ENCODE assay signal across 8 cellular contexts in the genomic region with DNA sequence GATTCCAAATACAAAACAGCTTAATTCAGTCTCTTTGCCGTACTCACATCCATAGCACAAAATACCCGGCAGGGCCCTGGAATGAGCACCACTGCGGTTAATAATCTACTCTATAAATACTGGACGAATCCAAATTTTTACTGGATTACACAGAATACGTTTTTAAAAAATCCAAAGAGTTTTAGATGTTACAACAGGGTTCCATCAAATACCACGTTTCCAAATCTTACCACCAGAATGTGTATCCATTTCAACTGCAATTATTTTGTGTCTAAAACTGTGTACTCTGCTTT. TPM values are rescaled to one million over a fixed set of nuclear protein-coding genes. Genes with fewer than 3 reads are reported as not detected.
A peak's percentile ranks its signal among the peaks of the same experiment; 100 is the strongest.
DNase-seq lines count a peak whose midpoint lies in the region; ATAC-seq and TF ChIP-seq lines count a peak whose summit lies in the region.

No MANE protein-coding gene starts in this region.

- in situ Hi-C loops in HAP-1 (cut with MboI; ENCODE audit: low sequenced_read_pairs) = no loop called here

- H3K36me3 Mint-ChIP-seq in activated naive CD8-positive, alpha-beta T cell treated with anti-CD3 and anti-CD28 coated beads, Interleukin-2, amount 10 ng/mL, durations not matched to agents 7 days and 5 days = peaks cover 2% of the 10 kb centered on the region

- H3K27me3 Mint-ChIP-seq in activated naive CD8-positive, alpha-beta T cell treated with anti-CD3 and anti-CD28 coated beads, Interleukin-2, amount 10 ng/mL, durations not matched to agents 7 days and 5 days = no peaks in the 10 kb centered on the region

- H3K4me3 ChIP-seq in A673 (ENCODE audit: low read depth, low read length, poor library complexity, severe bottlenecking) (peak overlapping the region; percentile 95), HAP-1 (peak overlapping the region; percentile 78), subcutaneous abdominal adipose tissue (ENCODE audit: low read depth in 1 of 5, low read length in 5 of 5) (peak overlapping the region; percentile 90 to 98 (median 92))

- peak overlapping the region; percentile 98 for H3K4me3 Mint-ChIP-seq in activated naive CD8-positive, alpha-beta T cell treated with anti-CD3 and anti-CD28 coated beads, Interleukin-2, amount 10 ng/mL, durations not matched to agents 7 days and 5 days

- H3K9me3 ChIP-seq in A673 (ENCODE audit: low read depth, low read length, poor library complexity, severe bottlenecking) (no peaks in the 10 kb centered on the region), HAP-1 (no peaks in the 10 kb centered on the region), subcutaneous abdominal adipose tissue (ENCODE audit: control insufficient read depth in 5 of 5, low read length in 5 of 5) (no peaks in the 10 kb centered on the region)

- no peaks in the 10 kb centered on the region for H3K27me3 ChIP-seq in A673 (replicated peaks; ENCODE audit: insufficient read depth, low read depth, low read length, poor library complexity)
- no peaks in the 10 kb centered on the region for H3K27me3 ChIP-seq in HAP-1 (ENCODE audit: low read depth)
- no peaks in the 10 kb centered on the region for H3K27me3 ChIP-seq in subcutaneous abdominal adipose tissue (ENCODE audit: control insufficient read depth in 5 of 5, insufficient read depth in 4 of 5, low read length in 5 of 5)

- no peaks in the 10 kb centered on the region for H3K36me3 ChIP-seq in A673 (ENCODE audit: insufficient read depth, low read length, poor library complexity, severe bottlenecking)
- no peaks in the 10 kb centered on the region; the same call in 1 of the 2 replicates for H3K36me3 ChIP-seq in HAP-1 (replicated peaks)
- no peaks in the 10 kb centered on the region for H3K36me3 ChIP-seq in subcutaneous abdominal adipose tissue (ENCODE audit: control insufficient read depth in 5 of 5, insufficient read depth in 5 of 5, low read length in 5 of 5)

- intact Hi-C loops in A673 (cut with micrococcal nuclease; ENCODE audit: unreplicated experiment) = loop anchor here (10.0 kb wide), 2 partner anchors 387 to 487 kb away; no protein-coding TSS in a partner anchor

- peak overlapping the region; percentile 99 for H3K27ac ChIP-seq in A673 (ENCODE audit: low read depth, low read length, poor library complexity, severe bottlenecking)
- H3K27ac ChIP-seq in subcutaneous abdominal adipose tissue (ENCODE audit: low read depth, low read length) = peak overlapping the region; percentile 97

- CTCF ChIA-PET in A673 (lab: Charles Lee) = no interaction called here
- CTCF ChIA-PET in GM10248 (lab: Yijun Ruan, JAX) = interaction anchor here (0.7 to 1.3 kb wide), 5 partner anchors 9 to 356 kb away, joined by 3 read pairs; no protein-coding TSS in a partner anchor

- TSS peak; percentile 89 for BruUV-seq in A673 (replicated peaks; lab: Mats Ljungman, UMichigan)

- H3K4me1 ChIP-seq in A673 (ENCODE audit: insufficient read depth, low read length, poor library complexity, severe bottlenecking) (peaks cover 4% of the 10 kb centered on the region), HAP-1 (peaks cover 9% of the 10 kb centered on the region), subcutaneous abdominal adipose tissue (ENCODE audit: control insufficient read depth in 5 of 5, insufficient read depth in 5 of 5, low read length in 5 of 5) (peaks cover 2 to 29% (median 18%) of the 10 kb centered on the region in 5 donors)

- no peak for ATAC-seq in activated naive CD8-positive, alpha-beta T cell treated with anti-CD3 and anti-CD28 coated beads, Interleukin-2, amount 10 ng/mL, durations not matched to agents 7 days and 5 days (ENCODE audit: low read depth)
- no peak for ATAC-seq in GM21528 (IDR thresholded peaks at IDR 0.05; ENCODE audit: low FRiP score, unreplicated experiment)

- H3K9me3 Mint-ChIP-seq in activated naive CD8-positive, alpha-beta T cell treated with anti-CD3 and anti-CD28 coated beads, Interleukin-2, amount 10 ng/mL, durations not matched to agents 7 days and 5 days = no peaks in the 10 kb centered on the region

- TF ChIP-seq CTCF in A673 (conservative IDR thresholded peaks at IDR 0.05; ENCODE audit: low read depth, low read length) (no peak), GM10248 (IDR thresholded peaks at IDR 0.05; ENCODE audit: control extremely low read depth, extremely low read depth, low read depth, missing control alignments) (no peak)

- DNase-seq in A673 (ENCODE audit: low spot score) (peak; percentile 25), HAP-1 (ENCODE audit: low spot score in 2 of 2) (no peak), iris pigment epithelial cell (ENCODE audit: low read depth) (peak; percentile 27), GM10248 (ENCODE audit: extremely low spot score) (no peak)
- DNase-seq in activated naive CD8-positive, alpha-beta T cell treated with anti-CD3 and anti-CD28 coated beads, Interleukin-2, amount 10 ng/mL, durations not matched to agents 7 days and 5 days = no peak
- no peak for DNase-seq in effector CD8-positive, alpha-beta T cell (lab: John Stamatoyannopoulos, UW)

- peak overlapping the region; percentile 62 to 91 (median 85) for H3K9ac ChIP-seq in subcutaneous abdominal adipose tissue (ENCODE audit: low read length in 5 of 5)

- H3K4me1 Mint-ChIP-seq in activated naive CD8-positive, alpha-beta T cell treated with anti-CD3 and anti-CD28 coated beads, Interleukin-2, amount 10 ng/mL, durations not matched to agents 7 days and 5 days = peaks cover 13% of the 10 kb centered on the region

- H3K27ac Mint-ChIP-seq in activated naive CD8-positive, alpha-beta T cell treated with anti-CD3 and anti-CD28 coated beads, Interleukin-2, amount 10 ng/mL, durations not matched to agents 7 days and 5 days = peak overlapping the region; percentile 99

- POLR2A ChIA-PET in A673 (lab: Charles Lee; ENCODE audit: low non-redundant PET) = interaction anchor here (0.7 kb wide), 1 partner anchor 281 kb away, joined by 3 read pairs; no protein-coding TSS in a partner anchor
- POLR2A ChIA-PET in activated naive CD8-positive, alpha-beta T cell treated with anti-CD3 and anti-CD28 coated beads, Interleukin-2, amount 10 ng/mL, durations not matched to agents 7 days and 5 days (lab: Charles Lee) = interaction anchor here (0.9 to 1.9 kb wide), 9 partner anchors 10 to 204 kb away, joined by 3 to 15 read pairs (median 6); a partner anchor contains a TSS
- POLR2A ChIA-PET in GM10248 (lab: Yijun Ruan, JAX) = interaction anchor here (0.6 to 1.4 kb wide), 8 partner anchors 8 to 695 kb away, joined by 3 to 11 read pairs (median 3); a partner anchor contains a TSS

RNA-seq across cellular contexts. Expression of a gene that starts 1.8 kb away (rescaled TPM):
- 19.3 and 22.0 TPM in 2 replicates for total RNA-seq in A673 (2021)
- total RNA-seq in activated naive CD8-positive, alpha-beta T cell treated with anti-CD3 and anti-CD28 coated beads, Interleukin-2, amount 10 ng/mL, durations not matched to agents 7 days and 5 days = 10 to 100 TPM; 19.5 to 21.1 TPM

RNA-seq across cellular contexts. Expression of a gene that starts 5.8 kb away (rescaled TPM):
- total RNA-seq in A673 (2021) = 66.3 and 71.4 TPM in 2 replicates
- total RNA-seq in activated naive CD8-positive, alpha-beta T cell treated with anti-CD3 and anti-CD28 coated beads, Interleukin-2, amount 10 ng/mL, durations not matched to agents 7 days and 5 days = 10 to 100 TPM; 78.9 to 84.8 TPM

Comparison
In these comparisons a context has a peak if more than half of its experiments do, and no peak if none do; other contexts are left out.
1. DNase-seq: peak in A673 (single experiment) and iris pigment epithelial cell (single experiment); none in HAP-1 (0 of 2), activated naive CD8-positive, alpha-beta T cell treated with anti-CD3 and anti-CD28 coated beads, Interleukin-2, amount 10 ng/mL, durations not matched to agents 7 days and 5 days (single experiment), GM10248 (single experiment) and effector CD8-positive, alpha-beta T cell (single experiment).
2. Peak in every context shown above with its lines, with median percentiles within 50 percentile points of each other: H3K4me3 ChIP-seq.